ENCODE assay signal across 23 cellular contexts in genomic region chr6:52728394-52728793, GRCh38. TPM values are rescaled to one million over a fixed set of nuclear protein-coding genes. Genes with fewer than 3 reads are reported as not detected.
"Had no signal": no experiment of that assay in that cellular context is flagged by ENCODE, and none has a peak within 500 bp of the region (broad histone marks: within the 10 kb centered on the region; RNA-seq: fewer than 3 reads in every experiment).

No MANE protein-coding gene starts in this region.

- FAIRE-seq: TTC549 had no signal

- H3K4me1 ChIP-seq: breast epithelium, parathyroid adenoma had no signal

- H3K27ac ChIP-seq: breast epithelium, parathyroid adenoma, skin epidermis, suprapubic skin, upper lobe of left lung had no signal

- ATAC-seq: effector memory CD8-positive, alpha-beta T cell; naive thymus-derived CD4-positive, alpha-beta T cell; stimulated activated naive CD8-positive, alpha-beta T cell treated with anti-CD3 and anti-CD28 coated beads, Interleukin-15, Interleukin-2, amounts not matched to agents 100 U/mL and 50 U/mL, for 24 hours had no signal

- H3K79me2 ChIP-seq: parathyroid adenoma had no signal

- H3K9me3 ChIP-seq: breast epithelium, upper lobe of left lung had no signal

- DNase-seq: activated CD4-positive, alpha-beta T cell treated with anti-CD3 and anti-CD28 coated beads, Interleukin-2, amount 10 ng/mL, durations not matched to agents 24 days and 14 days; activated CD4-positive, CD25-positive, alpha-beta regulatory T cell; activated CD8-positive, alpha-beta memory T cell treated with anti-CD3 and anti-CD28 coated beads, Interleukin-2, amount 50 U/mL, for 48 hours; activated gamma-delta T cell treated with Interleukin-2 at 50 U/mL for 16 hours; amniotic stem cell; cerebellar nuclear complex; effector memory CD8-positive, alpha-beta T cell; foreskin melanocyte; midbrain; naive thymus-derived CD4-positive, alpha-beta T cell; retina; stimulated activated CD4-positive, alpha-beta T cell treated with anti-CD3 and anti-CD28 coated beads, Interleukin-15, amount 100 ng/mL, for 24 hours; stimulated activated CD4-positive, alpha-beta T cell treated with anti-CD3 and anti-CD28 coated beads, Interleukin-4, amount 100 ng/mL, for 4 hours; stimulated activated CD8-positive, alpha-beta memory T cell treated with anti-CD3 and anti-CD28 coated beads, Interleukin-4, amount 100 ng/mL, for 48 hours; stimulated activated naive CD8-positive, alpha-beta T cell treated with anti-CD3 and anti-CD28 coated beads, Interleukin-15, Interleukin-2, amounts not matched to agents 100 U/mL and 50 U/mL, for 24 hours; T-helper 2 cell; upper lobe of left lung had no signal

- H3K27me3 ChIP-seq: breast epithelium, suprapubic skin, upper lobe of left lung had no signal

- H3K36me3 ChIP-seq: breast epithelium, suprapubic skin, upper lobe of left lung had no signal

- H2AFZ ChIP-seq: parathyroid adenoma had no signal

- H3K4me3 ChIP-seq: breast epithelium, skin epidermis, suprapubic skin, upper lobe of left lung had no signal

RNA-seq across cellular contexts. Expression of gene GSTA2, which starts 34.9 kb away (rescaled TPM):
- total RNA-seq: activated CD4-positive, alpha-beta T cell treated with anti-CD3 and anti-CD28 coated beads, Interleukin-2, amount 10 ng/mL, durations not matched to agents 24 days and 14 days; breast epithelium; lung microvascular endothelial cell; naive thymus-derived CD4-positive, alpha-beta T cell; suprapubic skin had no signal
- polyA plus RNA-seq: naive thymus-derived CD4-positive, alpha-beta T cell had no signal
